In genomic region chr22:45262931-45263789, GRCh38 we compare ENCODE assay signal across 8 cellular contexts. TPM values are rescaled to one million over a fixed set of nuclear protein-coding genes. Genes with fewer than 3 reads are reported as not detected.
A peak's percentile ranks its signal among the peaks of the same experiment; 100 is the strongest.
DNase-seq lines count a peak whose midpoint lies in the region; ATAC-seq and TF ChIP-seq lines count a peak whose summit lies in the region.

No MANE protein-coding gene starts in this region.

- H3K27me3 ChIP-seq in right atrium auricular region = no peaks in the 10 kb centered on the region
- no peaks in the 10 kb centered on the region for H3K27me3 ChIP-seq in Panc1 (ENCODE audit: control insufficient read depth, insufficient read depth, low read length)

- TF ChIP-seq CTCF in right atrium auricular region (IDR thresholded peaks at IDR 0.05) (no peak), Panc1 (IDR thresholded peaks at IDR 0.05) (no peak)

- CTCF ChIA-PET in Panc1 (lab: Charles Lee) = no interaction called here

- intact Hi-C loops in Right ventricle myocardium superior (cut with DNase I) (no loop called here), Panc1 (cut with micrococcal nuclease; ENCODE audit: unreplicated experiment) (no loop called here)

- no peaks in the 10 kb centered on the region for H3K9me3 ChIP-seq in right atrium auricular region
- no peaks in the 10 kb centered on the region for H3K9me3 ChIP-seq in Panc1 (ENCODE audit: control insufficient read depth, insufficient read depth, low read depth, low read length)

- POLR2A ChIA-PET in Panc1 (lab: Charles Lee) = interaction anchor here (0.5 to 0.6 kb wide), 3 partner anchors 16 to 166 kb away, joined by 3 to 6 read pairs (median 4); no protein-coding TSS in a partner anchor

- peak overlapping the region in 1 of 2 donors; percentile 32 for H3K27ac ChIP-seq in right atrium auricular region
- no peak overlapping the region for H3K27ac ChIP-seq in Panc1 (ENCODE audit: low read length)

- ATAC-seq in Right ventricle myocardium superior (ENCODE audit: poor library complexity) = peak; percentile 40
- peak; percentile 46 for ATAC-seq in HG03039 (IDR thresholded peaks at IDR 0.05; ENCODE audit: unreplicated experiment)
- ATAC-seq in Panc1 = peak; percentile 37; the same call in 1 of the 2 replicates

- H3K4me3 ChIP-seq in right atrium auricular region (no peak overlapping the region), Panc1 (ENCODE audit: low read depth in 2 of 2, low read length in 2 of 2) (no peak overlapping the region)

- H3K4me1 ChIP-seq in right atrium auricular region (peaks cover 0 to 18% of the 10 kb centered on the region in 2 donors), Panc1 (ENCODE audit: control insufficient read depth, insufficient read depth, low read length) (peaks cover 2% of the 10 kb centered on the region; the same call in 1 of the 2 replicates)

- no TSS peak for BruUV-seq in Panc1 (replicated peaks; lab: Mats Ljungman, UMichigan)

- DNase-seq in Right ventricle myocardium superior = peak; percentile 68
- no peak for DNase-seq in right atrium auricular region (ENCODE audit: low spot score)
- DNase-seq in Panc1 (ENCODE audit: low read depth, low spot score) = no peak
- peak; percentile 16 for DNase-seq in kidney tubule cell (ENCODE audit: low spot score)
- DNase-seq in NCI-H2081 treated with DMSO at 0.1 percent for 48 hours (lab: John Stamatoyannopoulos, UW) = no peak
- no peak for DNase-seq in cortex of kidney (lab: John Stamatoyannopoulos, UW)
- no peak for DNase-seq in NCI-H187 treated with DMSO at 0.1 percent for 48 hours (lab: John Stamatoyannopoulos, UW)

- H3K36me3 ChIP-seq in right atrium auricular region (no peaks in the 10 kb centered on the region), Panc1 (ENCODE audit: control insufficient read depth, insufficient read depth, low read length) (no peaks in the 10 kb centered on the region)

- in situ Hi-C loops in Panc1 (cut with HindIII; ENCODE audit: low pct_unique_long_range_greater_than_20kb, low sequenced_read_pairs) = no loop called here

RNA-seq across cellular contexts. Expression of gene UPK3A, which starts 21.6 kb away (rescaled TPM):
- total RNA-seq in Right ventricle myocardium superior (0.65 TPM), right atrium auricular region (not detected), Panc1 (2021; ENCODE audit: unreplicated experiment) (not detected)
- polyA plus RNA-seq in Panc1 (2012; ENCODE audit: insufficient read length) = not detected

RNA-seq across cellular contexts. Expression of gene KIAA0930, which starts 22.5 kb away (rescaled TPM):
- total RNA-seq in Right ventricle myocardium superior (18.6 TPM), right atrium auricular region (10 to 100 TPM; 13.0 to 20.4 TPM), Panc1 (2021; ENCODE audit: unreplicated experiment) (42.5 TPM)
- 45.3 TPM for polyA plus RNA-seq in Panc1 (2012; ENCODE audit: insufficient read length)

RNA-seq across cellular contexts. Expression of gene FAM118A, which starts 46.6 kb away (rescaled TPM):
- 21.1 TPM for total RNA-seq in Right ventricle myocardium superior
- total RNA-seq in right atrium auricular region = 10 to 100 TPM; 11.6 to 12.4 TPM
- total RNA-seq in Panc1 (2021; ENCODE audit: unreplicated experiment) = 73.2 TPM
- polyA plus RNA-seq in Panc1 (2012; ENCODE audit: insufficient read length) = 58.0 TPM

Comparison
In these comparisons a context has a peak if more than half of its experiments do, and no peak if none do; other contexts are left out.
1. DNase-seq: peak in Right ventricle myocardium superior (single experiment) and kidney tubule cell (single experiment); none in right atrium auricular region (single experiment), Panc1 (single experiment), NCI-H2081 treated with DMSO at 0.1 percent for 48 hours (single experiment), cortex of kidney (single experiment) and NCI-H187 treated with DMSO at 0.1 percent for 48 hours (single experiment).
2. Peak in every context shown above with its lines, with median percentiles within 50 percentile points of each other: ATAC-seq.